ENCODE assay signal across 29 cellular contexts in genomic region chr15:65175511-65175910, GRCh38. TPM values are rescaled to one million over a fixed set of nuclear protein-coding genes. Genes with fewer than 3 reads are reported as not detected.
"Had no signal": no experiment of that assay in that cellular context is flagged by ENCODE, and none has a peak within 500 bp of the region (broad histone marks: within the 10 kb centered on the region; RNA-seq: fewer than 3 reads in every experiment).

No MANE protein-coding gene starts in this region.

- H3K4me3 Mint-ChIP-seq: activated CD4-positive, alpha-beta memory T cell treated with anti-CD3 and anti-CD28 coated beads for 36 hours; activated CD4-positive, alpha-beta T cell treated with anti-CD3 and anti-CD28 coated beads, Interleukin-2, amount 10 ng/mL, durations not matched to agents 24 days and 14 days; activated naive CD4-positive, alpha-beta T cell treated with anti-CD3 and anti-CD28 coated beads for 36 hours; activated naive CD8-positive, alpha-beta T cell treated with anti-CD3 and anti-CD28 coated beads, Interleukin-2, amount 10 ng/mL, durations not matched to agents 7 days and 5 days; activated T-helper 1 cell treated with anti-CD3 and anti-CD28 coated beads, Interleukin-12 subunit alpha, Interleukin-12 subunit beta, Interleukin-2, Interleukin-4 antibody, amounts not matched to agents 30 ng/mL and 10 ng/mL and 1 ng/mL, durations not matched to agents 14 hours and 24 hours and 36 hours; naive B cell; nephron progenitor cell; T-helper 1 cell treated with Interleukin-12 subunit alpha and Interleukin-12 subunit beta and Interleukin-4 antibody, amounts not matched to agents 30 μg/mL and 1 μg/mL, for 36 hours had no signal

- H3K4me1 Mint-ChIP-seq: nephron progenitor cell had no signal

- H3K4me3 ChIP-seq: heart right ventricle, left lung, lung, pancreas, psoas muscle, right atrium auricular region, tibial nerve had no signal

- H3K27me3 ChIP-seq: brain microvascular endothelial cell, heart right ventricle, left lung, neutrophil, pancreas, right atrium auricular region, tibial nerve had no signal

- H3K27ac Mint-ChIP-seq: activated CD4-positive, alpha-beta memory T cell treated with anti-CD3 and anti-CD28 coated beads for 36 hours; activated CD4-positive, alpha-beta T cell treated with anti-CD3 and anti-CD28 coated beads, Interleukin-2, amount 10 ng/mL, durations not matched to agents 24 days and 14 days; activated naive CD4-positive, alpha-beta T cell treated with anti-CD3 and anti-CD28 coated beads for 36 hours; activated naive CD8-positive, alpha-beta T cell treated with anti-CD3 and anti-CD28 coated beads, Interleukin-2, amount 10 ng/mL, durations not matched to agents 7 days and 5 days; activated T-helper 1 cell treated with anti-CD3 and anti-CD28 coated beads, Interleukin-12 subunit alpha, Interleukin-12 subunit beta, Interleukin-2, Interleukin-4 antibody, amounts not matched to agents 30 ng/mL and 10 ng/mL and 1 ng/mL, durations not matched to agents 14 hours and 24 hours and 36 hours; nephron progenitor cell; T-helper 1 cell treated with Interleukin-12 subunit alpha and Interleukin-12 subunit beta and Interleukin-4 antibody, amounts not matched to agents 30 μg/mL and 1 μg/mL, for 36 hours had no signal

- H3K27me3 Mint-ChIP-seq: activated CD4-positive, alpha-beta memory T cell treated with anti-CD3 and anti-CD28 coated beads for 36 hours; activated CD4-positive, alpha-beta T cell treated with anti-CD3 and anti-CD28 coated beads, Interleukin-2, amount 10 ng/mL, durations not matched to agents 24 days and 14 days; activated naive CD8-positive, alpha-beta T cell treated with anti-CD3 and anti-CD28 coated beads, Interleukin-2, amount 10 ng/mL, durations not matched to agents 7 days and 5 days; naive B cell had no signal

- H3K27ac ChIP-seq: brain microvascular endothelial cell, heart right ventricle, left lung, neutrophil, pancreas, psoas muscle, right atrium auricular region, tibial nerve had no signal

- FAIRE-seq: astrocyte, endothelial cell of umbilical vein, pancreas had no signal

- ATAC-seq: heart right ventricle, left lung, pancreas, psoas muscle had no signal

- H3K9me3 Mint-ChIP-seq: activated CD4-positive, alpha-beta memory T cell treated with anti-CD3 and anti-CD28 coated beads for 36 hours; activated CD4-positive, alpha-beta T cell treated with anti-CD3 and anti-CD28 coated beads, Interleukin-2, amount 10 ng/mL, durations not matched to agents 24 days and 14 days; activated naive CD4-positive, alpha-beta T cell treated with anti-CD3 and anti-CD28 coated beads for 36 hours; activated naive CD8-positive, alpha-beta T cell treated with anti-CD3 and anti-CD28 coated beads, Interleukin-2, amount 10 ng/mL, durations not matched to agents 7 days and 5 days; activated T-helper 1 cell treated with anti-CD3 and anti-CD28 coated beads, Interleukin-12 subunit alpha, Interleukin-12 subunit beta, Interleukin-2, Interleukin-4 antibody, amounts not matched to agents 30 ng/mL and 10 ng/mL and 1 ng/mL, durations not matched to agents 14 hours and 24 hours and 36 hours; naive B cell; nephron progenitor cell; T-helper 1 cell treated with Interleukin-12 subunit alpha and Interleukin-12 subunit beta and Interleukin-4 antibody, amounts not matched to agents 30 μg/mL and 1 μg/mL, for 36 hours had no signal

- H3K9me3 ChIP-seq: heart right ventricle, left lung, neutrophil, pancreas, psoas muscle, right atrium auricular region, tibial nerve had no signal

- DNase-seq: activated CD4-positive, alpha-beta memory T cell treated with anti-CD3 and anti-CD28 coated beads for 36 hours; activated CD4-positive, alpha-beta T cell treated with anti-CD3 and anti-CD28 coated beads, Interleukin-2, amount 10 ng/mL, durations not matched to agents 24 days and 14 days; activated CD4-positive, CD25-positive, alpha-beta regulatory T cell treated with anti-CD3 and anti-CD28 coated beads, Interleukin-2, amount 50 U/mL, for 72 hours; activated CD8-positive, alpha-beta memory T cell treated with anti-CD3 and anti-CD28 coated beads, Interleukin-2, amount 50 U/mL, for 4 hours; activated effector memory CD4-positive, alpha-beta T cell treated with anti-CD3 and anti-CD28 coated beads, Interleukin-2, amount 50 U/mL, for 16 hours; activated naive CD4-positive, alpha-beta T cell treated with anti-CD3 and anti-CD28 coated beads for 36 hours; activated naive CD8-positive, alpha-beta T cell treated with anti-CD3 and anti-CD28 coated beads, Interleukin-2, amount 10 ng/mL, durations not matched to agents 7 days and 5 days; activated T-cell treated with anti-CD3 and anti-CD28 coated beads, Interleukin-2, amount 50 U/mL, for 1 hour; amniotic stem cell; brain microvascular endothelial cell; foreskin fibroblast; heart right ventricle; left lung; naive B cell; nephron progenitor cell; pancreas; psoas muscle; stimulated activated CD4-positive, alpha-beta T cell treated with anti-CD3 and anti-CD28 coated beads, Interleukin-2, amount 100 ng/mL, for 48 hours; stimulated activated naive CD4-positive, alpha-beta T cell treated with Interleukin-2 at 50 U/mL for 16 hours; T1000 had no signal

- H3K4me1 ChIP-seq: psoas muscle had no signal

RNA-seq across cellular contexts. Expression of gene CILP, which starts 35.8 kb away (rescaled TPM):
- total RNA-seq: activated naive CD4-positive, alpha-beta T cell treated with anti-CD3 and anti-CD28 coated beads for 36 hours; activated T-helper 1 cell treated with anti-CD3 and anti-CD28 coated beads, Interleukin-12 subunit alpha, Interleukin-12 subunit beta, Interleukin-2, Interleukin-4 antibody, amounts not matched to agents 30 ng/mL and 10 ng/mL and 1 ng/mL, durations not matched to agents 14 hours and 24 hours and 36 hours; endothelial cell of umbilical vein; kidney epithelial cell had no signal
